Comparison of ENCODE assay signal across 16 cellular contexts in genomic region chr4:123380728-123381716, GRCh38. TPM values are rescaled to one million over a fixed set of nuclear protein-coding genes. Genes with fewer than 3 reads are reported as not detected.
DNase-seq lines count a peak whose midpoint lies in the region; ATAC-seq, FAIRE-seq and TF ChIP-seq lines count a peak whose summit lies in the region.
"Had no signal": no experiment of that assay in that cellular context is flagged by ENCODE, and none has a peak within 500 bp of the region (broad histone marks: within the 10 kb centered on the region; RNA-seq: fewer than 3 reads in every experiment).

No MANE protein-coding gene starts in this region.

- DNase-seq in Caco-2 = no peak
- no peak for DNase-seq in urothelium cell line (ENCODE audit: low spot score)
- no peak for DNase-seq in HT-29 (ENCODE audit: low spot score)
- no peak for DNase-seq in NOMO-1 treated with dmso at 0.1 percent for 144 hours (lab: John Stamatoyannopoulos, UW; ENCODE audit: unreplicated experiment)
- DNase-seq: activated CD4-positive, alpha-beta memory T cell treated with anti-CD3 and anti-CD28 coated beads, Interleukin-2, amount 10 ng/mL, durations not matched to agents 7 days and 5 days; activated gamma-delta T cell treated with Interleukin-2 at 50 U/mL for 16 hours; brain microvascular endothelial cell; effector CD4-positive, alpha-beta T cell; GF-D8; midbrain; NCI-H510A had no signal

- POLR2A ChIA-PET in Caco-2 (lab: Charles Lee) = no interaction called here

- no peaks in the 10 kb centered on the region for H3K27me3 ChIP-seq in Caco-2 (replicated peaks; ENCODE audit: control insufficient read depth, insufficient read depth, low read length)
- H3K27me3 ChIP-seq: brain microvascular endothelial cell, tibial nerve had no signal

- H3K27me3 Mint-ChIP-seq in Caco-2 (ENCODE audit: insufficient read depth, unreplicated experiment) = no peaks in the 10 kb centered on the region

- intact Hi-C loops in Caco-2 (cut with micrococcal nuclease; ENCODE audit: unreplicated experiment) = no loop called here

- FAIRE-seq in urothelium cell line (lab: Jason Lieb, UNC) = no peak

- CTCF ChIA-PET in Caco-2 (lab: Charles Lee) = no interaction called here

- no peak overlapping the region for H3K4me3 Mint-ChIP-seq in Caco-2 (ENCODE audit: unreplicated experiment)
- H3K4me3 Mint-ChIP-seq: activated CD4-positive, alpha-beta memory T cell treated with anti-CD3 and anti-CD28 coated beads, Interleukin-2, amount 10 ng/mL, durations not matched to agents 7 days and 5 days had no signal

- peak overlapping the region; percentile 34 for H3K27ac Mint-ChIP-seq in Caco-2 (ENCODE audit: unreplicated experiment)
- H3K27ac Mint-ChIP-seq: activated CD4-positive, alpha-beta memory T cell treated with anti-CD3 and anti-CD28 coated beads, Interleukin-2, amount 10 ng/mL, durations not matched to agents 7 days and 5 days had no signal

- no peaks in the 10 kb centered on the region for H3K9me3 Mint-ChIP-seq in Caco-2 (ENCODE audit: unreplicated experiment)
- H3K9me3 Mint-ChIP-seq: activated CD4-positive, alpha-beta memory T cell treated with anti-CD3 and anti-CD28 coated beads, Interleukin-2, amount 10 ng/mL, durations not matched to agents 7 days and 5 days had no signal

- no peak overlapping the region for H3K4me3 ChIP-seq in Caco-2 (ENCODE audit: low read depth, low read length)
- H3K4me3 ChIP-seq: tibial nerve had no signal

- peaks cover 2% of the 10 kb centered on the region; the same call in 1 of the 2 replicates for H3K4me1 ChIP-seq in Caco-2
- H3K4me1 ChIP-seq: tibial nerve had no signal

- no TSS peak for BruUV-seq in Caco-2 (replicated peaks; lab: Mats Ljungman, UMichigan)

- TF ChIP-seq CTCF in Caco-2 (IDR thresholded peaks at IDR 0.05; ENCODE audit: insufficient read depth in 1 of 2, low read depth in 1 of 2, low read length in 1 of 2, severe bottlenecking in 1 of 2, unreplicated experiment in 1 of 2) = no peak

- no peaks in the 10 kb centered on the region for H3K9me3 ChIP-seq in Caco-2
- H3K9me3 ChIP-seq: tibial nerve had no signal

- no peaks in the 10 kb centered on the region for H3K36me3 ChIP-seq in Caco-2 (ENCODE audit: control insufficient read depth, insufficient read depth, low read length)
- H3K36me3 ChIP-seq: brain microvascular endothelial cell, tibial nerve had no signal

- H3K4me1 Mint-ChIP-seq in Caco-2 (ENCODE audit: low read depth, unreplicated experiment) = peaks cover 9% of the 10 kb centered on the region
- H3K4me1 Mint-ChIP-seq: activated CD4-positive, alpha-beta memory T cell treated with anti-CD3 and anti-CD28 coated beads, Interleukin-2, amount 10 ng/mL, durations not matched to agents 7 days and 5 days had no signal

- peak; percentile 88 for ATAC-seq in GM18909 (IDR thresholded peaks at IDR 0.05; ENCODE audit: poor library complexity, unreplicated experiment)
- ATAC-seq in HG02588 (IDR thresholded peaks at IDR 0.05; ENCODE audit: unreplicated experiment) = peak; percentile 81
- peak; percentile 86 for ATAC-seq in HG03520 (IDR thresholded peaks at IDR 0.05; ENCODE audit: unreplicated experiment)
- no peak for ATAC-seq in GM19467 (IDR thresholded peaks at IDR 0.05; ENCODE audit: unreplicated experiment)

- no peaks in the 10 kb centered on the region for H3K36me3 Mint-ChIP-seq in Caco-2 (ENCODE audit: insufficient read depth, unreplicated experiment)

RNA-seq across cellular contexts. Expression of gene SPRY1, which starts 15.6 kb away (rescaled TPM):
- 23.2 and 23.4 TPM in 2 replicates for total RNA-seq in Caco-2 (2022)
- 18.9 and 22.4 TPM in 2 replicates for total RNA-seq in HT-29 (2014; rRNA removed; shearing (Covaris generic))
